In the genomic region with DNA sequence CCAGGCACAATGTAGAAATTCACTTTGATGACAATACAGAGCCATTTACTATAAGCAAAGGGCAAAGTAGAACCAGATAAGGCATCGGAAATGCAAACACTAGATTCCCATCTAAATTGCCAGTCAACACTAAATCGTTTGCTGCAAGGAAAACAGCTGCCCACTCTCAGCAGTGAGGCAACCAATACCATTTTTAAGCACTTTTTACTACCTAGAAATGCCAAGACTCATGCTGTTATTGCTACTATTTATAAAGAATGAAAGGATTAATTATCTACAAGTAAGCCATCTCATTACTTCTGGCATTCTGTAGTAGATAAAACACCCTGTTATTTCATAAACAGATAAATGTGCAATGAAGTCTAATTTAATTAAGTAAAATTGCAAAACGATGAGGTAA, we compare ENCODE assay signal across 1 cellular context.
TF ChIP-seq lines count a peak whose summit lies in the region.

No MANE protein-coding gene starts in this region.

TF ChIP-seq in SK-N-SH, 30 proteins besides CTCF, POLR2A, EP300 and RAD21 (continued from another document):
- TF ChIP-seq, protein P1, sequence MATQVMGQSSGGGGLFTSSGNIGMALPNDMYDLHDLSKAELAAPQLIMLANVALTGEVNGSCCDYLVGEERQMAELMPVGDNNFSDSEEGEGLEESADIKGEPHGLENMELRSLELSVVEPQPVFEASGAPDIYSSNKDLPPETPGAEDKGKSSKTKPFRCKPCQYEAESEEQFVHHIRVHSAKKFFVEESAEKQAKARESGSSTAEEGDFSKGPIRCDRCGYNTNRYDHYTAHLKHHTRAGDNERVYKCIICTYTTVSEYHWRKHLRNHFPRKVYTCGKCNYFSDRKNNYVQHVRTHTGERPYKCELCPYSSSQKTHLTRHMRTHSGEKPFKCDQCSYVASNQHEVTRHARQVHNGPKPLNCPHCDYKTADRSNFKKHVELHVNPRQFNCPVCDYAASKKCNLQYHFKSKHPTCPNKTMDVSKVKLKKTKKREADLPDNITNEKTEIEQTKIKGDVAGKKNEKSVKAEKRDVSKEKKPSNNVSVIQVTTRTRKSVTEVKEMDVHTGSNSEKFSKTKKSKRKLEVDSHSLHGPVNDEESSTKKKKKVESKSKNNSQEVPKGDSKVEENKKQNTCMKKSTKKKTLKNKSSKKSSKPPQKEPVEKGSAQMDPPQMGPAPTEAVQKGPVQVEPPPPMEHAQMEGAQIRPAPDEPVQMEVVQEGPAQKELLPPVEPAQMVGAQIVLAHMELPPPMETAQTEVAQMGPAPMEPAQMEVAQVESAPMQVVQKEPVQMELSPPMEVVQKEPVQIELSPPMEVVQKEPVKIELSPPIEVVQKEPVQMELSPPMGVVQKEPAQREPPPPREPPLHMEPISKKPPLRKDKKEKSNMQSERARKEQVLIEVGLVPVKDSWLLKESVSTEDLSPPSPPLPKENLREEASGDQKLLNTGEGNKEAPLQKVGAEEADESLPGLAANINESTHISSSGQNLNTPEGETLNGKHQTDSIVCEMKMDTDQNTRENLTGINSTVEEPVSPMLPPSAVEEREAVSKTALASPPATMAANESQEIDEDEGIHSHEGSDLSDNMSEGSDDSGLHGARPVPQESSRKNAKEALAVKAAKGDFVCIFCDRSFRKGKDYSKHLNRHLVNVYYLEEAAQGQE (IDR thresholded peaks at IDR 0.05; ENCODE audit: low read depth, low read length): no peak
- TF ChIP-seq, protein P2, sequence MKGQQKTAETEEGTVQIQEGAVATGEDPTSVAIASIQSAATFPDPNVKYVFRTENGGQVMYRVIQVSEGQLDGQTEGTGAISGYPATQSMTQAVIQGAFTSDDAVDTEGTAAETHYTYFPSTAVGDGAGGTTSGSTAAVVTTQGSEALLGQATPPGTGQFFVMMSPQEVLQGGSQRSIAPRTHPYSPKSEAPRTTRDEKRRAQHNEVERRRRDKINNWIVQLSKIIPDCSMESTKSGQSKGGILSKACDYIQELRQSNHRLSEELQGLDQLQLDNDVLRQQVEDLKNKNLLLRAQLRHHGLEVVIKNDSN (IDR thresholded peaks at IDR 0.05; ENCODE audit: borderline replicate concordance, low read depth): no peak
- TF ChIP-seq TEAD4 (IDR thresholded peaks at IDR 0.05; ENCODE audit: borderline replicate concordance, insufficient read depth) (no peak; the same call in 1 of the 2 replicates), TCF12 (IDR thresholded peaks at IDR 0.05) (peak; percentile 37; the same call in 1 of the 2 replicates), NFIC (IDR thresholded peaks at IDR 0.05; ENCODE audit: borderline replicate concordance) (no peak), CHD2 (IDR thresholded peaks at IDR 0.05; ENCODE audit: low read length, partially characterized antibody) (peak; percentile 49), FOXJ3 (CRISPR knock-in tag; IDR thresholded peaks at IDR 0.05) (peak; percentile 76), EZH2phosphoT487 (IDR thresholded peaks at IDR 0.05; ENCODE audit: borderline replicate concordance, low read depth) (no peak), MEF2A (IDR thresholded peaks at IDR 0.05; ENCODE audit: borderline replicate concordance, low read depth) (no peak), SIN3A (IDR thresholded peaks at IDR 0.05; ENCODE audit: borderline replicate concordance, low read depth, low read length) (no peak), NRF1 (IDR thresholded peaks at IDR 0.05; ENCODE audit: low read depth, low read length) (no peak), FOXM1 (IDR thresholded peaks at IDR 0.05; ENCODE audit: low read depth) (no peak), SMC3 (IDR thresholded peaks at IDR 0.05; ENCODE audit: low read depth, low read length) (no peak), RXRA (IDR thresholded peaks at IDR 0.05; ENCODE audit: borderline replicate concordance, low read depth) (no peak), MXI1 (IDR thresholded peaks at IDR 0.05; ENCODE audit: low read depth, low read length) (0 out of 2 replicates have a peak, but pooled peaks have one; percentile 50), GABPA (IDR thresholded peaks at IDR 0.05; ENCODE audit: low read depth) (no peak), GATA2 (CRISPR knock-in tag; IDR thresholded peaks at IDR 0.05) (peak; percentile 90), FOSL2 (IDR thresholded peaks at IDR 0.05; ENCODE audit: borderline replicate concordance, low read depth) (no peak), YY1 (IDR thresholded peaks at IDR 0.05; ENCODE audit: low read depth) (no peak), RCOR1 (IDR thresholded peaks at IDR 0.05; ENCODE audit: low read length) (peak; percentile 90; the same call in 1 of the 2 replicates), TAF1 (IDR thresholded peaks at IDR 0.05; ENCODE audit: borderline replicate concordance, low read depth, low read length) (no peak), JUND (IDR thresholded peaks at IDR 0.05) (no peak), ELF1 (IDR thresholded peaks at IDR 0.05) (no peak)
- TF ChIP-seq, protein P3, sequence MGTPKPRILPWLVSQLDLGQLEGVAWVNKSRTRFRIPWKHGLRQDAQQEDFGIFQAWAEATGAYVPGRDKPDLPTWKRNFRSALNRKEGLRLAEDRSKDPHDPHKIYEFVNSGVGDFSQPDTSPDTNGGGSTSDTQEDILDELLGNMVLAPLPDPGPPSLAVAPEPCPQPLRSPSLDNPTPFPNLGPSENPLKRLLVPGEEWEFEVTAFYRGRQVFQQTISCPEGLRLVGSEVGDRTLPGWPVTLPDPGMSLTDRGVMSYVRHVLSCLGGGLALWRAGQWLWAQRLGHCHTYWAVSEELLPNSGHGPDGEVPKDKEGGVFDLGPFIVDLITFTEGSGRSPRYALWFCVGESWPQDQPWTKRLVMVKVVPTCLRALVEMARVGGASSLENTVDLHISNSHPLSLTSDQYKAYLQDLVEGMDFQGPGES (IDR thresholded peaks at IDR 0.05; ENCODE audit: low read depth, low read length): no peak
- TF ChIP-seq, protein P4, sequence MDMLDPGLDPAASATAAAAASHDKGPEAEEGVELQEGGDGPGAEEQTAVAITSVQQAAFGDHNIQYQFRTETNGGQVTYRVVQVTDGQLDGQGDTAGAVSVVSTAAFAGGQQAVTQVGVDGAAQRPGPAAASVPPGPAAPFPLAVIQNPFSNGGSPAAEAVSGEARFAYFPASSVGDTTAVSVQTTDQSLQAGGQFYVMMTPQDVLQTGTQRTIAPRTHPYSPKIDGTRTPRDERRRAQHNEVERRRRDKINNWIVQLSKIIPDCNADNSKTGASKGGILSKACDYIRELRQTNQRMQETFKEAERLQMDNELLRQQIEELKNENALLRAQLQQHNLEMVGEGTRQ (IDR thresholded peaks at IDR 0.05; ENCODE audit: borderline replicate concordance, low read depth, low read length): no peak
- TF ChIP-seq, protein P5, sequence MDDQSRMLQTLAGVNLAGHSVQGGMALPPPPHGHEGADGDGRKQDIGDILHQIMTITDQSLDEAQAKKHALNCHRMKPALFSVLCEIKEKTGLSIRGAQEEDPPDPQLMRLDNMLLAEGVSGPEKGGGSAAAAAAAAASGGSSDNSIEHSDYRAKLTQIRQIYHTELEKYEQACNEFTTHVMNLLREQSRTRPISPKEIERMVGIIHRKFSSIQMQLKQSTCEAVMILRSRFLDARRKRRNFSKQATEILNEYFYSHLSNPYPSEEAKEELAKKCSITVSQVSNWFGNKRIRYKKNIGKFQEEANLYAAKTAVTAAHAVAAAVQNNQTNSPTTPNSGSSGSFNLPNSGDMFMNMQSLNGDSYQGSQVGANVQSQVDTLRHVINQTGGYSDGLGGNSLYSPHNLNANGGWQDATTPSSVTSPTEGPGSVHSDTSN (IDR thresholded peaks at IDR 0.05): no peak
- TF ChIP-seq, protein P6, sequence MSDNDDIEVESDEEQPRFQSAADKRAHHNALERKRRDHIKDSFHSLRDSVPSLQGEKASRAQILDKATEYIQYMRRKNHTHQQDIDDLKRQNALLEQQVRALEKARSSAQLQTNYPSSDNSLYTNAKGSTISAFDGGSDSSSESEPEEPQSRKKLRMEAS (IDR thresholded peaks at IDR 0.05; ENCODE audit: low read depth): no peak
